Comparison of ENCODE assay signal across 1 cellular context in the genomic region with DNA sequence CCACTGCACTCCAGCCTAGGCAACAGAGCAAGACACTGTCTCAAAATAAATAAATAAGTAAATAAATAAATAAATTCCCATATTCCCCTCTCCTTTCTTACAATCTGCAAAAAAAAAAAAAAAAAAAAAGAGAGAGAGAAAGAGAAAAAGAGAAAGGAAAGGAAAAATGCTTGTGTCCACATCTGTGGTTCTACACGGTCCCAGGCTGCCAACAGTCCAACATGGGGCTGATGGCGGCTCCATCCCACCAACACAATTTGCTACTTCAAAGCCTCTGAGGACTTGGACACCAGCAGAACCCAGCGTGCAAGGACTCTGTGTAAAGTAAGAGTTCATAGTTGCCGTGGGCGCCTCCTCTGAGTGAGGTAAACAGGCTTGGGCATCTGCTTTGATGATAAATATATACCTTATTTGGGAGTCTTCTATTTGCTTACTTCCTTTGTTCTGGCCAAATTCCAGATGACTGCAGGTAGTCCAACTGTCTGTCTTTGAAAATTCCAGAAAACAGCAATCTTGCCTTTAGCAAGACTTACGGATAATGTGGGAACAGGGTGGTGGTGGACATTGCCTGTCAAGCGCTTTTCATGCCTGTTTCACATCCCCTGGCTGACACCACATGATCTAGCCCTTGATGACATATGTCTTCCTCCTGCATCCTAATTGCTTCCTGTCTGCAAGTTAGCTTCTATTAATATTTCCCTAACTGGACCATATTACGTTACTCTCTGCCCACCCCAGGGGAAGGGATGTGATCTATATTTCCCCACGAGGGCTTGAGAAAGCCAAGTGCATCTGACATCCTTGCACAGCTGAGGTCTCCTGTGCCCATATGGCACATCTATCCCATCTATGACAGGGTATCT.
TF ChIP-seq lines count a peak whose summit lies in the region.

No MANE protein-coding gene starts in this region.

TF ChIP-seq in K562, 482 proteins besides CTCF, POLR2A, EP300 and RAD21:
- TF ChIP-seq, protein P1, sequence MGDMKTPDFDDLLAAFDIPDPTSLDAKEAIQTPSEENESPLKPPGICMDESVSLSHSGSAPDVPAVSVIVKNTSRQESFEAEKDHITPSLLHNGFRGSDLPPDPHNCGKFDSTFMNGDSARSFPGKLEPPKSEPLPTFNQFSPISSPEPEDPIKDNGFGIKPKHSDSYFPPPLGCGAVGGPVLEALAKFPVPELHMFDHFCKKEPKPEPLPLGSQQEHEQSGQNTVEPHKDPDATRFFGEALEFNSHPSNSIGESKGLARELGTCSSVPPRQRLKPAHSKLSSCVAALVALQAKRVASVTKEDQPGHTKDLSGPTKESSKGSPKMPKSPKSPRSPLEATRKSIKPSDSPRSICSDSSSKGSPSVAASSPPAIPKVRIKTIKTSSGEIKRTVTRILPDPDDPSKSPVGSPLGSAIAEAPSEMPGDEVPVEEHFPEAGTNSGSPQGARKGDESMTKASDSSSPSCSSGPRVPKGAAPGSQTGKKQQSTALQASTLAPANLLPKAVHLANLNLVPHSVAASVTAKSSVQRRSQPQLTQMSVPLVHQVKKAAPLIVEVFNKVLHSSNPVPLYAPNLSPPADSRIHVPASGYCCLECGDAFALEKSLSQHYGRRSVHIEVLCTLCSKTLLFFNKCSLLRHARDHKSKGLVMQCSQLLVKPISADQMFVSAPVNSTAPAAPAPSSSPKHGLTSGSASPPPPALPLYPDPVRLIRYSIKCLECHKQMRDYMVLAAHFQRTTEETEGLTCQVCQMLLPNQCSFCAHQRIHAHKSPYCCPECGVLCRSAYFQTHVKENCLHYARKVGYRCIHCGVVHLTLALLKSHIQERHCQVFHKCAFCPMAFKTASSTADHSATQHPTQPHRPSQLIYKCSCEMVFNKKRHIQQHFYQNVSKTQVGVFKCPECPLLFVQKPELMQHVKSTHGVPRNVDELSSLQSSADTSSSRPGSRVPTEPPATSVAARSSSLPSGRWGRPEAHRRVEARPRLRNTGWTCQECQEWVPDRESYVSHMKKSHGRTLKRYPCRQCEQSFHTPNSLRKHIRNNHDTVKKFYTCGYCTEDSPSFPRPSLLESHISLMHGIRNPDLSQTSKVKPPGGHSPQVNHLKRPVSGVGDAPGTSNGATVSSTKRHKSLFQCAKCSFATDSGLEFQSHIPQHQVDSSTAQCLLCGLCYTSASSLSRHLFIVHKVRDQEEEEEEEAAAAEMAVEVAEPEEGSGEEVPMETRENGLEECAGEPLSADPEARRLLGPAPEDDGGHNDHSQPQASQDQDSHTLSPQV (IDR thresholded peaks at IDR 0.05), result no peak
- TF ChIP-seq ETV1 (tag; conservative IDR thresholded peaks at IDR 0.05; ENCODE audit: low read depth) (0 out of 2 replicates have a peak, but pooled peaks have one; percentile 10), SRSF7 (optimal IDR thresholded peaks at IDR 0.05; ENCODE audit: low read depth, low read length) (no peak)
- TF ChIP-seq, protein P2, sequence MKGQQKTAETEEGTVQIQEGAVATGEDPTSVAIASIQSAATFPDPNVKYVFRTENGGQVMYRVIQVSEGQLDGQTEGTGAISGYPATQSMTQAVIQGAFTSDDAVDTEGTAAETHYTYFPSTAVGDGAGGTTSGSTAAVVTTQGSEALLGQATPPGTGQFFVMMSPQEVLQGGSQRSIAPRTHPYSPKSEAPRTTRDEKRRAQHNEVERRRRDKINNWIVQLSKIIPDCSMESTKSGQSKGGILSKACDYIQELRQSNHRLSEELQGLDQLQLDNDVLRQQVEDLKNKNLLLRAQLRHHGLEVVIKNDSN (CRISPR knock-in tag; IDR thresholded peaks at IDR 0.05), result peak; percentile 27; the same call in 1 of the 2 replicates
